Comparison of ENCODE assay signal across 10 cellular contexts in genomic region chr7:2537981-2538851, GRCh38. TPM values are rescaled to one million over a fixed set of nuclear protein-coding genes. Genes with fewer than 3 reads are reported as not detected.
DNase-seq lines count a peak whose midpoint lies in the region; ATAC-seq and TF ChIP-seq lines count a peak whose summit lies in the region.
"Had no signal": no experiment of that assay in that cellular context is flagged by ENCODE, and none has a peak within 500 bp of the region (broad histone marks: within the 10 kb centered on the region; RNA-seq: fewer than 3 reads in every experiment).

No MANE protein-coding gene starts in this region.

- H3K36me3 Mint-ChIP-seq in stimulated activated effector memory CD8-positive, alpha-beta T cell treated with anti-CD3 and anti-CD28 coated beads, Interleukin-12 subunit alpha, Interleukin-12 subunit beta, amount 100 ng/mL, for 72 hours = peaks cover 71% of the 10 kb centered on the region
- H3K36me3 Mint-ChIP-seq in activated CD4-positive, alpha-beta T cell treated with anti-CD3 and anti-CD28 coated beads, Interleukin-2, amount 10 ng/mL, durations not matched to agents 7 days and 5 days (ENCODE audit: low read depth) = peaks cover 3% of the 10 kb centered on the region

- ATAC-seq in stimulated activated effector memory CD8-positive, alpha-beta T cell treated with anti-CD3 and anti-CD28 coated beads, Interleukin-12 subunit alpha, Interleukin-12 subunit beta, amount 100 ng/mL, for 72 hours = peak; percentile 2

- in situ Hi-C loops in SK-MEL-5 (cut with HindIII; ENCODE audit: low pct_unique_long_range_greater_than_20kb, low sequenced_read_pairs) = no loop called here

- no peak for TF ChIP-seq POLR2A in erythroblast (IDR thresholded peaks at IDR 0.05; ENCODE audit: low read length)

- H3K9me3 Mint-ChIP-seq in stimulated activated effector memory CD8-positive, alpha-beta T cell treated with anti-CD3 and anti-CD28 coated beads, Interleukin-12 subunit alpha, Interleukin-12 subunit beta, amount 100 ng/mL, for 72 hours = no peaks in the 10 kb centered on the region
- H3K9me3 Mint-ChIP-seq in activated CD4-positive, alpha-beta T cell treated with anti-CD3 and anti-CD28 coated beads, Interleukin-2, amount 10 ng/mL, durations not matched to agents 7 days and 5 days = no peaks in the 10 kb centered on the region

- H3K36me3 ChIP-seq in H7 (replicated peaks; ENCODE audit: control insufficient read depth, insufficient read depth, low read length) = peaks cover 4% of the 10 kb centered on the region

- no peak overlapping the region for H3K4me3 ChIP-seq in H7 (ENCODE audit: insufficient read depth, low read depth, low read length)
- H3K4me3 ChIP-seq: coronary artery had no signal

- H3K27me3 Mint-ChIP-seq in activated CD4-positive, alpha-beta T cell treated with anti-CD3 and anti-CD28 coated beads, Interleukin-2, amount 10 ng/mL, durations not matched to agents 7 days and 5 days = no peaks in the 10 kb centered on the region

- peak; percentile 72 for DNase-seq in H7
- peak; percentile 29 for DNase-seq in SK-MEL-5 (ENCODE audit: low read depth, low spot score)
- peak; percentile 10 for DNase-seq in iPS-NIHi11 (ENCODE audit: low spot score)
- DNase-seq in stimulated activated effector memory CD8-positive, alpha-beta T cell treated with anti-CD3 and anti-CD28 coated beads, Interleukin-12 subunit alpha, Interleukin-12 subunit beta, amount 100 ng/mL, for 72 hours (ENCODE audit: low spot score in 2 of 2) = no peak
- no peak for DNase-seq in activated CD4-positive, alpha-beta T cell treated with anti-CD3 and anti-CD28 coated beads, Interleukin-2, amount 10 ng/mL, durations not matched to agents 7 days and 5 days
- no peak for DNase-seq in erythroblast (lab: John Stamatoyannopoulos, UW)
- DNase-seq in H4 (ENCODE audit: low spot score) = no peak
- DNase-seq: NCI-H2029 treated with DMSO at 0.1 percent for 48 hours, retina had no signal

- H3K27ac Mint-ChIP-seq in stimulated activated effector memory CD8-positive, alpha-beta T cell treated with anti-CD3 and anti-CD28 coated beads, Interleukin-12 subunit alpha, Interleukin-12 subunit beta, amount 100 ng/mL, for 72 hours = peak overlapping the region; percentile 40
- no peak overlapping the region for H3K27ac Mint-ChIP-seq in activated CD4-positive, alpha-beta T cell treated with anti-CD3 and anti-CD28 coated beads, Interleukin-2, amount 10 ng/mL, durations not matched to agents 7 days and 5 days

- H3K4me1 Mint-ChIP-seq in stimulated activated effector memory CD8-positive, alpha-beta T cell treated with anti-CD3 and anti-CD28 coated beads, Interleukin-12 subunit alpha, Interleukin-12 subunit beta, amount 100 ng/mL, for 72 hours = no peaks in the 10 kb centered on the region
- H3K4me1 Mint-ChIP-seq in activated CD4-positive, alpha-beta T cell treated with anti-CD3 and anti-CD28 coated beads, Interleukin-2, amount 10 ng/mL, durations not matched to agents 7 days and 5 days = no peaks in the 10 kb centered on the region

- CTCF ChIA-PET in activated CD4-positive, alpha-beta T cell treated with anti-CD3 and anti-CD28 coated beads, Interleukin-2, amount 10 ng/mL, durations not matched to agents 7 days and 5 days (lab: Charles Lee) = no interaction called here

- no peak overlapping the region for H3K4me3 Mint-ChIP-seq in stimulated activated effector memory CD8-positive, alpha-beta T cell treated with anti-CD3 and anti-CD28 coated beads, Interleukin-12 subunit alpha, Interleukin-12 subunit beta, amount 100 ng/mL, for 72 hours
- H3K4me3 Mint-ChIP-seq in activated CD4-positive, alpha-beta T cell treated with anti-CD3 and anti-CD28 coated beads, Interleukin-2, amount 10 ng/mL, durations not matched to agents 7 days and 5 days = no peak overlapping the region

- POLR2A ChIA-PET in activated CD4-positive, alpha-beta T cell treated with anti-CD3 and anti-CD28 coated beads, Interleukin-2, amount 10 ng/mL, durations not matched to agents 7 days and 5 days (lab: Charles Lee) = no interaction called here

- H3K27me3 ChIP-seq in H7 (ENCODE audit: control insufficient read depth, insufficient read depth, low read length) = no peaks in the 10 kb centered on the region

RNA-seq across cellular contexts. Expression of gene BRAT1, which starts 17.1 kb away (rescaled TPM):
- 83.5 and 86.4 TPM in 2 replicates for total RNA-seq in H7 (2014; rRNA removed; shearing (Covaris generic))
- 85.7 and 87.1 TPM in 2 replicates for total RNA-seq in SK-MEL-5 (2014; rRNA removed; shearing (Covaris generic))
- 114 and 125 TPM in 2 replicates for polyA plus RNA-seq in SK-MEL-5 (2015; cell fraction: cytosol; rRNA removed)
- polyA plus RNA-seq in SK-MEL-5 (2015; cell fraction: nucleus; rRNA removed) = 380 and 422 TPM in 2 replicates
- 10 to 100 TPM; 40.0 to 43.9 TPM for total RNA-seq in activated CD4-positive, alpha-beta T cell treated with anti-CD3 and anti-CD28 coated beads, Interleukin-2, amount 10 ng/mL, durations not matched to agents 7 days and 5 days
- total RNA-seq in H4 (2014; rRNA removed; shearing (Covaris generic)) = 31.7 and 41.5 TPM in 2 replicates

RNA-seq across cellular contexts. Expression of gene LFNG, which starts 18.6 kb away (rescaled TPM):
- total RNA-seq in H7 (2014; rRNA removed; shearing (Covaris generic)) = 12.8 and 20.0 TPM in 2 replicates
- 5.3 and 7.7 TPM in 2 replicates for total RNA-seq in SK-MEL-5 (2014; rRNA removed; shearing (Covaris generic))
- polyA plus RNA-seq in SK-MEL-5 (2015; cell fraction: cytosol; rRNA removed) = 14.2 and 19.0 TPM in 2 replicates
- 15.0 and 23.2 TPM in 2 replicates for polyA plus RNA-seq in SK-MEL-5 (2015; cell fraction: nucleus; rRNA removed)
- total RNA-seq in activated CD4-positive, alpha-beta T cell treated with anti-CD3 and anti-CD28 coated beads, Interleukin-2, amount 10 ng/mL, durations not matched to agents 7 days and 5 days = 100 to 1,000 TPM in 1 of 2 experiments, 10 to 100 TPM in 1; 93.3 to 109 TPM
- 11.0 and 14.7 TPM in 2 replicates for total RNA-seq in H4 (2014; rRNA removed; shearing (Covaris generic))

RNA-seq across cellular contexts. Expression of gene IQCE, which starts 20.6 kb away (rescaled TPM):
- total RNA-seq in H7 (2014; rRNA removed; shearing (Covaris generic)) = 2.1 and 4.0 TPM in 2 replicates
- total RNA-seq in SK-MEL-5 (2014; rRNA removed; shearing (Covaris generic)) = 22.3 and 26.2 TPM in 2 replicates
- 24.4 and 34.3 TPM in 2 replicates for polyA plus RNA-seq in SK-MEL-5 (2015; cell fraction: cytosol; rRNA removed)
- polyA plus RNA-seq in SK-MEL-5 (2015; cell fraction: nucleus; rRNA removed) = 33.8 and 55.8 TPM in 2 replicates
- 10 to 100 TPM; 13.8 to 15.5 TPM for total RNA-seq in activated CD4-positive, alpha-beta T cell treated with anti-CD3 and anti-CD28 coated beads, Interleukin-2, amount 10 ng/mL, durations not matched to agents 7 days and 5 days
- 13.5 and 17.2 TPM in 2 replicates for total RNA-seq in H4 (2014; rRNA removed; shearing (Covaris generic))

Comparison
In these comparisons a context has a peak if more than half of its experiments do, and no peak if none do; other contexts are left out.
1. DNase-seq: peak in H7 (single experiment), SK-MEL-5 (single experiment) and iPS-NIHi11 (single experiment); none in stimulated activated effector memory CD8-positive, alpha-beta T cell treated with anti-CD3 and anti-CD28 coated beads, Interleukin-12 subunit alpha, Interleukin-12 subunit beta, amount 100 ng/mL, for 72 hours (0 of 2), activated CD4-positive, alpha-beta T cell treated with anti-CD3 and anti-CD28 coated beads, Interleukin-2, amount 10 ng/mL, durations not matched to agents 7 days and 5 days (single experiment), erythroblast (0 of 2) and H4 (single experiment).